Comparison of ENCODE assay signal across 10 cellular contexts in the genomic region with DNA sequence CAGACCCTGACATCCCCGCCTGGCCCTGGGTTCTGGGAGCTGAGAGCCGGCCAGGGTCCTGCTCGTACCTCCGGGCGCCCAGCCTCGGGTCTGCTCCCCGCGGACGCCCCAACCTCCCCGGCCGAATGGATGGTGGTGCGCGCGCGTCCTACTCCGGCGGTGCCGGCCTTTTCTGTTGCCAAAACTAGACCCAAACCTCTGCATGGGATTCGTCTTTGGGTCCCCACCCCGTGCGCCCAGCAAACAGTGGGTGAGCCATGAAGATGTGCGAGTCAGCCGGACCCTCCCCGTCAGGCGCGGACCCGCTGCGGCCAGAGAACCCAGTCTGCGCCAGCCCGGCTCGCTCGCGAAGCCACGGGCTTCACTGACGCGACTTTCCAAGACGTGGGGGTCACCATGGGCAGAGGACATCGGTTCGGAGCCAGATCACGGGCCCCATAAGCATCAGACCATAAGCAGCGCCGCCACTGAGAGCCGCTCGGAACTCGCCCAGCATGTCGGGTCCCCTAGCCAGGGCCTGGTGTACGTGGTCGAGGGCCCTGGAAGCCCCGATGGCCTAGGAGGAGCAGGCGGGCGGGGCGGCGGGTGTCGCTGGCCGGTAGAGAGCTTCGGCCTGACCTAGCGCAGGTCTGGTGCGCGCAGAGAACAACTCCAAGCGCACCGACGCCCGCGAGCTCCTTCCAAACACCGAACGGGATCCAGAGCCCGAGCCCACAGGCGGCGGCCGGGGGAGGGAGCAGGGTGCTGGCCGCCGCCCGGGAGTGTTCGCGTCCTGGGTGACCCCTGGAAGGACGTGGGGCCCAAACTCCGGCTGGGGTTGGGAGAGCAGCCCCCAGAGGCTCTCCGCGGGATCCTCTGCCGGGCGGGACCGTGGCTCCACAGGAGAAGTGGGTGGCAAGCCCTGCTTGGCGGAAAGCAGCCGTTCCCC. TPM values are rescaled to one million over a fixed set of nuclear protein-coding genes. Genes with fewer than 3 reads are reported as not detected.
DNase-seq lines count a peak whose midpoint lies in the region; ATAC-seq and TF ChIP-seq lines count a peak whose summit lies in the region.
"Had no signal": no experiment of that assay in that cellular context is flagged by ENCODE, and none has a peak within 500 bp of the region (broad histone marks: within the 10 kb centered on the region; RNA-seq: fewer than 3 reads in every experiment).

No MANE protein-coding gene starts in this region.

- peak overlapping the region; percentile 73 for H2AFZ ChIP-seq in IMR-90 (replicated peaks; ENCODE audit: low read length, poor library complexity)
- H2AFZ ChIP-seq in neural cell (ENCODE audit: low read depth, low read length): no peak overlapping the region

- H3K9ac ChIP-seq in IMR-90 (ENCODE audit: low read depth, low read length): no peak overlapping the region
- H3K9ac ChIP-seq in neural cell (ENCODE audit: low read length): no peak overlapping the region

- H3K4me3 Mint-ChIP-seq in Caco-2 (ENCODE audit: unreplicated experiment): peak overlapping the region; percentile 62
- H3K4me3 Mint-ChIP-seq: HFFc6 had no signal

- BruUV-seq in Caco-2 (replicated peaks; lab: Mats Ljungman, UMichigan) (no TSS peak), IMR-90 (replicated peaks; lab: Mats Ljungman, UMichigan) (no TSS peak)

- no peak overlapping the region for H2BK5ac ChIP-seq in IMR-90 (ENCODE audit: low read depth, low read length, poor library complexity, severe bottlenecking)

- TF ChIP-seq POLR2A in IMR-90 (IDR thresholded peaks at IDR 0.05; ENCODE audit: low read depth, low read length) (no peak), thyroid gland (IDR thresholded peaks at IDR 0.05) (no peak)

- TF ChIP-seq CTCF in Caco-2 (IDR thresholded peaks at IDR 0.05; ENCODE audit: insufficient read depth in 1 of 2, low read depth in 1 of 2, low read length in 1 of 2, severe bottlenecking in 1 of 2, unreplicated experiment in 1 of 2) (no peak), IMR-90 (conservative IDR thresholded peaks at IDR 0.05; ENCODE audit: low read depth, low read length) (no peak), neural cell (IDR thresholded peaks at IDR 0.05; ENCODE audit: poor library complexity, severe bottlenecking) (no peak), thyroid gland (IDR thresholded peaks at IDR 0.05) (no peak)

- H3K14ac ChIP-seq in IMR-90 (replicated peaks; ENCODE audit: low read depth, low read length): no peak overlapping the region

- H4K91ac ChIP-seq in IMR-90 (ENCODE audit: insufficient read depth, low read depth, low read length): no peak overlapping the region

- peaks cover 5% of the 10 kb centered on the region for H3K36me3 Mint-ChIP-seq in Caco-2 (ENCODE audit: insufficient read depth, unreplicated experiment)

- H3K9me2 ChIP-seq in neural cell (ENCODE audit: insufficient read depth, low read length): no peaks in the 10 kb centered on the region

- CTCF ChIA-PET in Caco-2 (lab: Charles Lee): no interaction called here
- CTCF ChIA-PET in IMR-90 (lab: Yijun Ruan, JAX): no interaction called here

- dilution Hi-C loops in IMR-90 (cut with HindIII; ENCODE audit: low sequenced_read_pairs, unreplicated experiment): no loop called here

- no peak overlapping the region for H2AK9ac ChIP-seq in IMR-90 (replicated peaks; ENCODE audit: low read depth, low read length, poor library complexity)

- H3K56ac ChIP-seq in IMR-90 (ENCODE audit: extremely low read depth, insufficient read depth, low read length): no peak overlapping the region

- H3K4me1 ChIP-seq in Caco-2 (peaks cover 9% of the 10 kb centered on the region; the same call in 1 of the 2 replicates), IMR-90 (ENCODE audit: control insufficient read depth, insufficient read depth, low read length) (no peaks in the 10 kb centered on the region; the same call in 1 of the 2 replicates), thyroid gland (peaks cover 31 to 38% of the 10 kb centered on the region in 2 donors)

- no peaks in the 10 kb centered on the region for H3K9me3 Mint-ChIP-seq in Caco-2 (ENCODE audit: unreplicated experiment)
- H3K9me3 Mint-ChIP-seq: HFFc6; T-helper 1 cell treated with Interleukin-12 subunit alpha and Interleukin-12 subunit beta and Interleukin-4 antibody, amounts not matched to agents 30 μg/mL and 1 μg/mL, for 36 hours had no signal

- no peak for TF ChIP-seq EP300 in neural cell (conservative IDR thresholded peaks at IDR 0.05; ENCODE audit: poor library complexity, severe bottlenecking)

- H3K27ac ChIP-seq in IMR-90 (ENCODE audit: insufficient read depth, low read length) (no peak overlapping the region), neural cell (ENCODE audit: low read length) (no peak overlapping the region), thyroid gland (no peak overlapping the region)

- no peak overlapping the region for H4K5ac ChIP-seq in IMR-90 (ENCODE audit: low read depth, low read length)

- H3K18ac ChIP-seq in IMR-90 (ENCODE audit: low read depth, low read length): no peak overlapping the region

- intact Hi-C loops in Caco-2 (cut with micrococcal nuclease; ENCODE audit: unreplicated experiment) (no loop called here), IMR-90 (cut with micrococcal nuclease) (no loop called here), thyroid gland (cut with DNase I) (no loop called here)

- H3K23ac ChIP-seq in IMR-90 (ENCODE audit: low read depth, low read length): no peak overlapping the region

- no peak overlapping the region for H2BK15ac ChIP-seq in IMR-90 (ENCODE audit: low read depth, low read length)

- no peak overlapping the region for H3K4me2 ChIP-seq in IMR-90 (ENCODE audit: low read depth, low read length)
- no peak overlapping the region for H3K4me2 ChIP-seq in neural cell (ENCODE audit: low read length)

- H3K4me3 ChIP-seq in Caco-2 (ENCODE audit: low read depth, low read length) (peak overlapping the region; percentile 84), IMR-90 (ENCODE audit: insufficient read depth, low read depth, low read length) (no peak overlapping the region), neural cell (ENCODE audit: low read length) (peak overlapping the region; percentile 45), thyroid gland (replicated peaks in 1 of 3) (no peak overlapping the region)

- peaks cover 4 to 10% of the 10 kb centered on the region in 2 experiments for H3K79me1 ChIP-seq in IMR-90 (ENCODE audit: low read depth in 1 of 2, low read length in 2 of 2)

- H3K9me3 ChIP-seq in Caco-2: no peaks in the 10 kb centered on the region
- no peaks in the 10 kb centered on the region for H3K9me3 ChIP-seq in IMR-90 (ENCODE audit: control insufficient read depth, insufficient read depth, low read length)
- no peaks in the 10 kb centered on the region for H3K9me3 ChIP-seq in neural cell (ENCODE audit: low read length)
- H3K9me3 ChIP-seq in thyroid gland: no peaks in the 10 kb centered on the region

- no peaks in the 10 kb centered on the region for H3F3A ChIP-seq in neural cell (ENCODE audit: insufficient read depth, low read length, poor library complexity, severe bottlenecking)

- no peaks in the 10 kb centered on the region for H3K27me3 ChIP-seq in Caco-2 (replicated peaks; ENCODE audit: control insufficient read depth, insufficient read depth, low read length)
- H3K27me3 ChIP-seq in IMR-90 (ENCODE audit: control insufficient read depth, insufficient read depth, low read length): peaks cover 52% of the 10 kb centered on the region
- H3K27me3 ChIP-seq in neural cell (ENCODE audit: insufficient read depth, low read depth, low read length): peaks cover 50% of the 10 kb centered on the region
- H3K27me3 ChIP-seq in thyroid gland: peaks cover 17% of the 10 kb centered on the region

- no peak for ATAC-seq in IMR-90 (ENCODE audit: low read depth)

- POLR2A ChIA-PET in Caco-2 (lab: Charles Lee) (no interaction called here), IMR-90 (lab: Charles Lee; ENCODE audit: unreplicated experiment) (no interaction called here)

- no peak overlapping the region for H2AK5ac ChIP-seq in IMR-90 (ENCODE audit: low read depth, low read length)

- TF ChIP-seq RAD21 in IMR-90 (IDR thresholded peaks at IDR 0.05; ENCODE audit: low read length): no peak
- TF ChIP-seq RAD21 in neural cell (conservative IDR thresholded peaks at IDR 0.05): no peak

- in situ Hi-C loops in IMR-90 (cut with MboI; ENCODE audit: low sequenced_read_pairs): no loop called here

- no peaks in the 10 kb centered on the region for H3K9me1 ChIP-seq in IMR-90 (ENCODE audit: insufficient read depth, low read length)

- no peak overlapping the region for H4K8ac ChIP-seq in IMR-90 (ENCODE audit: low read depth in 2 of 2, low read length in 2 of 2)

- DNase-seq in Caco-2 (no peak), IMR-90 (no peak), D341Med (ENCODE audit: low spot score) (no peak), thyroid gland (no peak), GM03348 (ENCODE audit: low spot score) (no peak), NCI-H2029 (lab: John Stamatoyannopoulos, UW) (no peak)
- DNase-seq in central memory CD4-positive, alpha-beta T cell: peak; percentile 7
- DNase-seq: HFFc6 had no signal

- H4K20me1 ChIP-seq in IMR-90 (ENCODE audit: insufficient read depth, low read length): no peaks in the 10 kb centered on the region; the same call in 1 of the 2 replicates
- no peaks in the 10 kb centered on the region for H4K20me1 ChIP-seq in neural cell (ENCODE audit: insufficient read depth)

- 1% methylated on average over 28 of the region's 84 CpGs; no CpG with 5 or more reads in 1 of the 2 experiments for WGBS in IMR-90 (ENCODE audit: extremely low coverage in 2 of 2, insufficient read length in 1 of 2), 2 experiments
- WGBS in thyroid gland, 2 donors: 5 to 12% methylated on average over 19 to 29 of the region's 84 CpGs

- no peak overlapping the region for H3K4ac ChIP-seq in IMR-90 (ENCODE audit: low read depth, low read length)

- H3K79me2 ChIP-seq in neural cell (replicated peaks; ENCODE audit: insufficient read depth, low read length): peaks cover 4% of the 10 kb centered on the region

- no peaks in the 10 kb centered on the region for H3K4me1 Mint-ChIP-seq in Caco-2 (ENCODE audit: low read depth, unreplicated experiment)

- H2BK20ac ChIP-seq in IMR-90 (ENCODE audit: low read depth, low read length): no peak overlapping the region

- no peak overlapping the region for H2BK120ac ChIP-seq in IMR-90 (ENCODE audit: low read depth, low read length)

- H3K27me3 Mint-ChIP-seq in Caco-2 (ENCODE audit: insufficient read depth, unreplicated experiment): no peaks in the 10 kb centered on the region

- H3K36me3 ChIP-seq in Caco-2 (ENCODE audit: control insufficient read depth, insufficient read depth, low read length) (no peaks in the 10 kb centered on the region), IMR-90 (ENCODE audit: control insufficient read depth, insufficient read depth, low read length) (peaks cover 7% of the 10 kb centered on the region; the same call in 1 of the 2 replicates), neural cell (ENCODE audit: insufficient read depth, low read length) (no peaks in the 10 kb centered on the region), thyroid gland (peaks cover 2 to 5% of the 10 kb centered on the region in 2 donors)

- no peak overlapping the region for H3K27ac Mint-ChIP-seq in Caco-2 (ENCODE audit: unreplicated experiment)
- H3K27ac Mint-ChIP-seq: HFFc6 had no signal

RNA-seq across cellular contexts. Expression of a gene that starts 1.0 kb away (rescaled TPM):
- 11.7 and 11.9 TPM in 2 replicates for total RNA-seq in Caco-2 (2022)
- not detected in 2 replicates for total RNA-seq in IMR-90 (2012; rRNA removed)
- 0.10 TPM in 1 of 2 replicates, not detected in the other for polyA plus RNA-seq in IMR-90 (2012; rRNA removed)
- polyA plus RNA-seq in IMR-90 (2012; cell fraction: cytosol; rRNA removed): 0.03 TPM in 1 of 2 replicates, not detected in the other
- polyA plus RNA-seq in IMR-90 (2012; cell fraction: nucleus; rRNA removed; ENCODE audit: low replicate concordance): 0.10 and 0.16 TPM in 2 replicates
- polyA plus RNA-seq in neural cell: not detected in 2 replicates
- polyA minus RNA-seq in neural cell: not detected in 2 replicates
- under 1 TPM in 2 of 4 donors, not detected in 2; 0.33 to 0.49 TPM for total RNA-seq in thyroid gland
- total RNA-seq: HFFc6 had no signal

RNA-seq across cellular contexts. Expression of a gene that starts 1.4 kb away (rescaled TPM):
- 25.1 and 31.6 TPM in 2 replicates for total RNA-seq in Caco-2 (2022)
- total RNA-seq in IMR-90 (2012; rRNA removed): 9.2 and 10.8 TPM in 2 replicates
- polyA plus RNA-seq in IMR-90 (2012; rRNA removed): 23.6 and 24.4 TPM in 2 replicates
- polyA plus RNA-seq in IMR-90 (2012; cell fraction: cytosol; rRNA removed): 14.9 and 26.0 TPM in 2 replicates
- 70.7 and 108 TPM in 2 replicates for polyA plus RNA-seq in IMR-90 (2012; cell fraction: nucleus; rRNA removed; ENCODE audit: low replicate concordance)
- polyA plus RNA-seq in neural cell: 32.9 and 50.7 TPM in 2 replicates
- 22.1 and 28.7 TPM in 2 replicates for polyA minus RNA-seq in neural cell
- 10 to 100 TPM; 18.5 to 44.0 (median 21.0) TPM for total RNA-seq in thyroid gland

RNA-seq across cellular contexts. Expression of a gene that starts 26.5 kb away (rescaled TPM):
- total RNA-seq in Caco-2 (2022): 39.0 and 43.9 TPM in 2 replicates
- 25.3 and 25.6 TPM in 2 replicates for total RNA-seq in IMR-90 (2012; rRNA removed)
- 38.1 and 39.5 TPM in 2 replicates for polyA plus RNA-seq in IMR-90 (2012; rRNA removed)
- polyA plus RNA-seq in IMR-90 (2012; cell fraction: cytosol; rRNA removed): 33.5 and 37.2 TPM in 2 replicates
- polyA plus RNA-seq in IMR-90 (2012; cell fraction: nucleus; rRNA removed; ENCODE audit: low replicate concordance): 11.6 and 15.3 TPM in 2 replicates
- 16.8 and 22.4 TPM in 2 replicates for polyA plus RNA-seq in neural cell
- polyA minus RNA-seq in neural cell: 23.0 and 24.6 TPM in 2 replicates
- total RNA-seq in thyroid gland: 10 to 100 TPM; 33.9 to 45.1 (median 40.0) TPM

RNA-seq across cellular contexts. Expression of a gene that starts 40.0 kb away (rescaled TPM):
- total RNA-seq in Caco-2 (2022) (12.1 and 13.3 TPM in 2 replicates), IMR-90 (2012; rRNA removed) (0.56 and 0.72 TPM in 2 replicates), thyroid gland (10 to 100 TPM in 3 of 4 donors, 1 to 10 TPM in 1; 9.4 to 25.8 (median 21.8) TPM)
- polyA plus RNA-seq in IMR-90 (2012; rRNA removed) (4.1 and 5.4 TPM in 2 replicates), neural cell (6.0 and 17.6 TPM in 2 replicates)
- polyA plus RNA-seq in IMR-90 (2012; cell fraction: cytosol; rRNA removed): 3.4 and 5.5 TPM in 2 replicates
- 18.4 and 59.0 TPM in 2 replicates for polyA plus RNA-seq in IMR-90 (2012; cell fraction: nucleus; rRNA removed; ENCODE audit: low replicate concordance)
- polyA minus RNA-seq in neural cell: 3.1 and 4.1 TPM in 2 replicates

Comparison
In these comparisons a context has a peak if more than half of its experiments do, and no peak if none do; other contexts are left out.
1. H3K4me3 ChIP-seq: peak in Caco-2 (single experiment) and neural cell (single experiment); none in IMR-90 (single experiment) and thyroid gland (0 of 3).